8 cellular contexts compared by ENCODE assay signal in genomic region chr3:51500632-51501131, GRCh38. TPM values are rescaled to one million over a fixed set of nuclear protein-coding genes. Genes with fewer than 3 reads are reported as not detected.
DNase-seq lines count a peak whose midpoint lies in the region; ATAC-seq and TF ChIP-seq lines count a peak whose summit lies in the region.

No MANE protein-coding gene starts in this region.

- TF ChIP-seq POLR2A in vagina (IDR thresholded peaks at IDR 0.05) = no peak

- H3K9me3 ChIP-seq in cardiac muscle cell (ENCODE audit: low read depth) (no peaks in the 10 kb centered on the region), mucosa of stomach (ENCODE audit: control insufficient read depth, low read length) (no peaks in the 10 kb centered on the region), vagina (no peaks in the 10 kb centered on the region)

- peak overlapping the region; percentile 20 for H3K9ac ChIP-seq in mucosa of stomach (ENCODE audit: low read length)

- H3K36me3 ChIP-seq in cardiac muscle cell (no peaks in the 10 kb centered on the region), mucosa of stomach (ENCODE audit: control insufficient read depth, insufficient read depth, low read length) (no peaks in the 10 kb centered on the region), vagina (no peaks in the 10 kb centered on the region)

- no peak for DNase-seq in cardiac muscle cell (ENCODE audit: low read depth in 1 of 2, low spot score in 1 of 2)
- no peak for DNase-seq in Right ventricle myocardium inferior (ENCODE audit: missing footprints)
- DNase-seq in caudate nucleus (lab: John Stamatoyannopoulos, UW) = peak in 3 of 61 donors; percentile 4 to 22 (median 19)
- no peak for DNase-seq in vagina (ENCODE audit: extremely low spot score in 2 of 2)
- no peak for DNase-seq in HuH-7 (ENCODE audit: low spot score)
- DNase-seq in NCI-H1105 treated with DMSO at 0.1 percent for 48 hours (lab: John Stamatoyannopoulos, UW) = no peak
- no peak for DNase-seq in NCI-H1417 (lab: John Stamatoyannopoulos, UW)

- no peaks in the 10 kb centered on the region for H3K27me3 ChIP-seq in cardiac muscle cell
- H3K27me3 ChIP-seq in mucosa of stomach (ENCODE audit: control insufficient read depth, insufficient read depth, low read length) = no peaks in the 10 kb centered on the region
- H3K27me3 ChIP-seq in vagina = no peaks in the 10 kb centered on the region

- H3K27ac ChIP-seq in cardiac muscle cell (peak overlapping the region; percentile 82), caudate nucleus (ENCODE audit: low read depth, low read length) (peak overlapping the region; percentile 93), vagina (peak overlapping the region; percentile 97)

- no peak for TF ChIP-seq CTCF in cardiac muscle cell (IDR thresholded peaks at IDR 0.05; ENCODE audit: low read depth, low read length)
- no peak for TF ChIP-seq CTCF in vagina (IDR thresholded peaks at IDR 0.05)

- intact Hi-C loops in Right ventricle myocardium inferior (cut with DNase I) = no loop called here
- intact Hi-C loops in vagina (cut with DNase I) = loop anchor here (5.0 kb wide), 2 partner anchors 172 to 187 kb away; partner anchors contain the start of gene TEX264

- no peak for ATAC-seq in Right ventricle myocardium inferior

- peaks cover 6% of the 10 kb centered on the region for H3K4me1 ChIP-seq in cardiac muscle cell (ENCODE audit: low read depth)
- H3K4me1 ChIP-seq in mucosa of stomach (ENCODE audit: control insufficient read depth, insufficient read depth, low read length) = no peaks in the 10 kb centered on the region
- H3K4me1 ChIP-seq in vagina = peaks cover 8% of the 10 kb centered on the region

- H3K4me3 ChIP-seq in cardiac muscle cell (peak overlapping the region; percentile 92), mucosa of stomach (ENCODE audit: low read length) (no peak overlapping the region), vagina (peak overlapping the region in 1 of 2 donors; percentile 84)

RNA-seq across cellular contexts. Expression of gene DCAF1, which starts 0.9 kb away (rescaled TPM):
- total RNA-seq in cardiac muscle cell (9.7 and 12.3 TPM in 2 replicates), Right ventricle myocardium inferior (15.1 TPM), vagina (15.0 TPM)
- polyA plus RNA-seq in cardiac muscle cell = 5.9 and 10.1 TPM in 2 replicates

RNA-seq across cellular contexts. Expression of gene RAD54L2, which starts 37.8 kb away (rescaled TPM):
- total RNA-seq in cardiac muscle cell = 14.0 and 22.0 TPM in 2 replicates
- 19.5 and 26.3 TPM in 2 replicates for polyA plus RNA-seq in cardiac muscle cell
- total RNA-seq in Right ventricle myocardium inferior = 10.3 TPM
- total RNA-seq in vagina = 24.3 TPM
